12 cellular contexts compared by ENCODE assay signal in genomic region chr1:168709407-168709891, GRCh38. TPM values are rescaled to one million over a fixed set of nuclear protein-coding genes. Genes with fewer than 3 reads are reported as not detected.
DNase-seq lines count a peak whose midpoint lies in the region; TF ChIP-seq lines count a peak whose summit lies in the region.
"Had no signal": no experiment of that assay in that cellular context is flagged by ENCODE, and none has a peak within 500 bp of the region (broad histone marks: within the 10 kb centered on the region; RNA-seq: fewer than 3 reads in every experiment).

No MANE protein-coding gene starts in this region.

- CTCF ChIA-PET in OCI-LY7 (lab: Charles Lee; ENCODE audit: unreplicated experiment) = no interaction called here

- 67 to 70% methylated on average over 5 of the region's 7 CpGs for WGBS in mesodermal cell (ENCODE audit: insufficient coverage in 2 of 2), 2 experiments

- no peak for TF ChIP-seq POLR2A in uterus (IDR thresholded peaks at IDR 0.05)

- H3K27ac ChIP-seq in mesodermal cell (ENCODE audit: low read depth, low read length, severe bottlenecking) (peak overlapping the region; percentile 41), uterus (peak overlapping the region; percentile 47 to 76), OCI-LY7 (ENCODE audit: low read depth, low read length, poor library complexity, severe bottlenecking) (no peak overlapping the region)

- no peak overlapping the region for H3K4me2 ChIP-seq in OCI-LY7 (ENCODE audit: low read length)

- no peak overlapping the region for H3K4me3 ChIP-seq in mesodermal cell (ENCODE audit: extremely low read depth, insufficient read depth, low read length, poor library complexity, severe bottlenecking)
- no peak overlapping the region for H3K4me3 ChIP-seq in uterus
- no peak overlapping the region for H3K4me3 ChIP-seq in OCI-LY7 (ENCODE audit: low read depth, low read length, poor library complexity, severe bottlenecking)

- no peak for TF ChIP-seq CTCF in uterus (IDR thresholded peaks at IDR 0.05)
- no peak for TF ChIP-seq CTCF in OCI-LY7 (conservative IDR thresholded peaks at IDR 0.05; ENCODE audit: low read length)

- H4K20me1 ChIP-seq in OCI-LY7 (ENCODE audit: insufficient read depth, low read length) = no peaks in the 10 kb centered on the region

- H3K9me3 ChIP-seq in mesodermal cell (ENCODE audit: control insufficient read depth, low read length) (no peaks in the 10 kb centered on the region), uterus (no peaks in the 10 kb centered on the region), OCI-LY7 (ENCODE audit: low read length) (no peaks in the 10 kb centered on the region)

- H2AFZ ChIP-seq in OCI-LY7 (ENCODE audit: low read length) = no peak overlapping the region

- H3K9me2 ChIP-seq in OCI-LY7 (ENCODE audit: insufficient read depth, low read length) = no peaks in the 10 kb centered on the region

- DNase-seq in NCI-H748 (lab: John Stamatoyannopoulos, UW; ENCODE audit: unreplicated experiment) (peak; percentile 40), NCI-H748 treated with DMSO at 0.1 percent for 48 hours (lab: John Stamatoyannopoulos, UW) (no peak), dedifferentiated amniotic fluid mesenchymal stem cell (ENCODE audit: extremely low spot score) (peak; percentile 83), uterus (peak; percentile 17 to 43), OCI-LY7 (ENCODE audit: low spot score) (no peak), HUDEP-2 (lab: John Stamatoyannopoulos, UW; ENCODE audit: unreplicated experiment in 76 of 76) (no peak), dermis blood vessel endothelial cell (no peak)
- DNase-seq: 8988T, activated T-cell treated with anti-CD3 and anti-CD28 coated beads for 4 hours, naive B cell, NCI-H1417 treated with DMSO at 0.1 percent for 48 hours had no signal

- POLR2A ChIA-PET in OCI-LY7 (lab: Charles Lee) = no interaction called here

- no peaks in the 10 kb centered on the region for H3K27me3 ChIP-seq in uterus

- no peaks in the 10 kb centered on the region for H3K79me2 ChIP-seq in OCI-LY7 (ENCODE audit: insufficient read depth, low read depth, low read length)

- peaks cover 3% of the 10 kb centered on the region for H3K4me1 ChIP-seq in mesodermal cell (ENCODE audit: control insufficient read depth, insufficient read depth, low read length, poor library complexity, severe bottlenecking)
- no peaks in the 10 kb centered on the region for H3K4me1 ChIP-seq in uterus
- no peaks in the 10 kb centered on the region for H3K4me1 ChIP-seq in OCI-LY7 (ENCODE audit: insufficient read depth, low read length, poor library complexity, severe bottlenecking)

- intact Hi-C loops in uterus (cut with DNase I; ENCODE audit: low total_unique reads) = no loop called here
- intact Hi-C loops in OCI-LY7 (cut with micrococcal nuclease; ENCODE audit: unreplicated experiment) = no loop called here

- H3K36me3 ChIP-seq in mesodermal cell (ENCODE audit: control insufficient read depth, insufficient read depth, low read length) (no peaks in the 10 kb centered on the region), uterus (no peaks in the 10 kb centered on the region), OCI-LY7 (ENCODE audit: insufficient read depth, low read length) (no peaks in the 10 kb centered on the region)

- BruUV-seq in OCI-LY7 (replicated peaks; lab: Mats Ljungman, UMichigan) = no TSS peak

RNA-seq across cellular contexts. Expression of gene DPT, which starts 19.6 kb away (rescaled TPM):
- polyA plus RNA-seq in mesodermal cell (2013, experiment 1 of 2) = not detected
- polyA plus RNA-seq in mesodermal cell (2013, experiment 2 of 2) = not detected
- total RNA-seq in uterus = 100 to 1,000 TPM in 1 of 4 donors, 10 to 100 TPM in 3; 43.7 to 105 (median 57.5) TPM
- total RNA-seq in OCI-LY7 (2014; rRNA removed; shearing (Covaris generic)) = not detected in 2 replicates
- not detected in 2 replicates for total RNA-seq in OCI-LY7 (2022)
- total RNA-seq in dermis blood vessel endothelial cell = not detected in 2 replicates

Comparison
In these comparisons a context has a peak if more than half of its experiments do, and no peak if none do; other contexts are left out.
1. DNase-seq: peak in NCI-H748 (single experiment), dedifferentiated amniotic fluid mesenchymal stem cell (single experiment) and uterus (2 of 2); none in NCI-H748 treated with DMSO at 0.1 percent for 48 hours (single experiment), OCI-LY7 (single experiment), HUDEP-2 (0 of 76) and dermis blood vessel endothelial cell (single experiment).
2. RNA of gene DPT, which starts 19.6 kb away (total RNA-seq): 43.7 to 105 TPM in uterus; not detected in OCI-LY7 and not detected in dermis blood vessel endothelial cell; every median in the first group is over 10 times any median in the second.